8 cellular contexts compared by ENCODE assay signal in genomic region chr2:156110890-156111289, GRCh38.
DNase-seq lines count a peak whose midpoint lies in the region; ATAC-seq, FAIRE-seq and TF ChIP-seq lines count a peak whose summit lies in the region.

No MANE protein-coding gene starts in this region.

- H3K9me3 Mint-ChIP-seq in glutamatergic neuron (ENCODE audit: unreplicated experiment): no peaks in the 10 kb centered on the region

- in situ Hi-C loops in ACHN (cut with HindIII; ENCODE audit: low pct_ligation_motif_present, low pct_unique_long_range_greater_than_20kb, low sequenced_read_pairs): no loop called here

- H3K27me3 Mint-ChIP-seq in glutamatergic neuron (ENCODE audit: unreplicated experiment): no peaks in the 10 kb centered on the region

- DNase-seq in ACHN: peak; percentile 37
- peak; percentile 59 for DNase-seq in NOMO-1 treated with DMSO at 0.1 percent for 48 hours (lab: John Stamatoyannopoulos, UW; ENCODE audit: unreplicated experiment)
- peak; percentile 36 for DNase-seq in glutamatergic neuron
- DNase-seq in GM12892 (ENCODE audit: insufficient read length): no peak
- DNase-seq in amniotic stem cell (lab: John Stamatoyannopoulos, UW): no peak
- DNase-seq in cerebellum (ENCODE audit: low spot score): no peak

- no peaks in the 10 kb centered on the region for H3K36me3 Mint-ChIP-seq in glutamatergic neuron (ENCODE audit: unreplicated experiment)

- no peak for TF ChIP-seq POLR2A in GM12892 (IDR thresholded peaks at IDR 0.05; ENCODE audit: low read depth, low read length)

- no peak for FAIRE-seq in GM12892 (lab: Jason Lieb, UNC)

- ATAC-seq in GM18520 (IDR thresholded peaks at IDR 0.05; ENCODE audit: unreplicated experiment): peak; percentile 92
- peak; percentile 100 for ATAC-seq in HG02885 (IDR thresholded peaks at IDR 0.05; ENCODE audit: poor library complexity, unreplicated experiment)

- no peak for TF ChIP-seq CTCF in glutamatergic neuron (IDR thresholded peaks at IDR 0.05; ENCODE audit: partially characterized antibody, unreplicated experiment)

- no peak overlapping the region for H3K4me3 Mint-ChIP-seq in glutamatergic neuron (ENCODE audit: unreplicated experiment)

- H3K4me1 Mint-ChIP-seq in glutamatergic neuron (ENCODE audit: low read depth, unreplicated experiment): no peaks in the 10 kb centered on the region

- no peak overlapping the region for H3K27ac Mint-ChIP-seq in glutamatergic neuron (ENCODE audit: unreplicated experiment)

Comparison
In these comparisons a context has a peak if more than half of its experiments do, and no peak if none do; other contexts are left out.
1. DNase-seq: peak in ACHN (single experiment), NOMO-1 treated with DMSO at 0.1 percent for 48 hours (single experiment) and glutamatergic neuron (single experiment); none in GM12892 (single experiment), amniotic stem cell (single experiment) and cerebellum (single experiment).